ENCODE assay signal across 8 cellular contexts in genomic region chr19:49064768-49065611, GRCh38. TPM values are rescaled to one million over a fixed set of nuclear protein-coding genes. Genes with fewer than 3 reads are reported as not detected.
A peak's percentile ranks its signal among the peaks of the same experiment; 100 is the strongest.
DNase-seq lines count a peak whose midpoint lies in the region; ATAC-seq and TF ChIP-seq lines count a peak whose summit lies in the region.

Gene NTF4 (minus strand): TSS chr19:49064818. CDS start chr19:49061997, 2,821 bp downstream.

- peaks cover 55% of the 10 kb centered on the region for H3K27me3 ChIP-seq in iPS-20b (ENCODE audit: insufficient read depth, low read length)
- peaks cover 7% of the 10 kb centered on the region for H3K27me3 ChIP-seq in CD4-positive, alpha-beta memory T cell (ENCODE audit: insufficient read depth, low read length)

- H3K36me3 ChIP-seq in iPS-20b (ENCODE audit: insufficient read depth, low read depth, low read length) = no peaks in the 10 kb centered on the region
- no peaks in the 10 kb centered on the region for H3K36me3 ChIP-seq in CD4-positive, alpha-beta memory T cell (ENCODE audit: insufficient read depth, low read length)

- H3K27ac ChIP-seq in iPS-20b (ENCODE audit: low read length) = no peak within 1 kb of the TSS
- no peak within 1 kb of the TSS for H3K27ac ChIP-seq in CD4-positive, alpha-beta memory T cell (ENCODE audit: low read depth, low read length)

- CTCF ChIA-PET in activated CD8-positive, alpha-beta T cell treated with anti-CD3 and anti-CD28 coated beads for 36 hours (lab: Charles Lee) = no interaction called here
- CTCF ChIA-PET in activated CD8-positive, alpha-beta T cell treated with anti-CD3 and anti-CD28 coated beads, Interleukin-2, amount 10 ng/mL, durations not matched to agents 7 days and 5 days (lab: Charles Lee) = interaction anchor here (1.0 kb wide), 1 partner anchor 33 kb away, joined by 4 read pairs; no protein-coding TSS in a partner anchor
- CTCF ChIA-PET in CD4-positive, alpha-beta memory T cell (lab: Charles Lee; ENCODE audit: partially characterized antibody) = interaction anchor here (1.4 kb wide), 1 partner anchor 41 kb away, joined by 3 read pairs; no protein-coding TSS in a partner anchor

- no peak within 1 kb of the TSS for H3K27ac Mint-ChIP-seq in activated CD8-positive, alpha-beta T cell treated with anti-CD3 and anti-CD28 coated beads for 36 hours
- no peak within 1 kb of the TSS for H3K27ac Mint-ChIP-seq in activated CD8-positive, alpha-beta T cell treated with anti-CD3 and anti-CD28 coated beads, Interleukin-2, amount 10 ng/mL, durations not matched to agents 7 days and 5 days
- peak within 1 kb of the TSS in 2 of 7 donors; percentile 6 to 31 for H3K27ac Mint-ChIP-seq in CD4-positive, alpha-beta memory T cell

- no peak within 1 kb of the TSS for H3K4me3 Mint-ChIP-seq in activated CD8-positive, alpha-beta T cell treated with anti-CD3 and anti-CD28 coated beads for 36 hours
- no peak within 1 kb of the TSS for H3K4me3 Mint-ChIP-seq in activated CD8-positive, alpha-beta T cell treated with anti-CD3 and anti-CD28 coated beads, Interleukin-2, amount 10 ng/mL, durations not matched to agents 7 days and 5 days
- peak within 1 kb of the TSS in 2 of 8 donors; percentile 43 to 52 for H3K4me3 Mint-ChIP-seq in CD4-positive, alpha-beta memory T cell

- TF ChIP-seq CTCF in activated CD8-positive, alpha-beta T cell treated with anti-CD3 and anti-CD28 coated beads for 36 hours (IDR thresholded peaks at IDR 0.05) = no peak
- TF ChIP-seq CTCF in WI38 (IDR thresholded peaks at IDR 0.05; ENCODE audit: low read depth, low read length) = no peak

- POLR2A ChIA-PET in activated CD8-positive, alpha-beta T cell treated with anti-CD3 and anti-CD28 coated beads for 36 hours (lab: Charles Lee) = no interaction called here
- POLR2A ChIA-PET in activated CD8-positive, alpha-beta T cell treated with anti-CD3 and anti-CD28 coated beads, Interleukin-2, amount 10 ng/mL, durations not matched to agents 7 days and 5 days (lab: Charles Lee) = no interaction called here
- POLR2A ChIA-PET in CD4-positive, alpha-beta memory T cell (lab: Charles Lee; ENCODE audit: partially characterized antibody) = no interaction called here

- peak within 1 kb of the TSS; percentile 45 for H3K9ac ChIP-seq in iPS-20b (ENCODE audit: low read depth, low read length)

- ATAC-seq in activated CD8-positive, alpha-beta T cell treated with anti-CD3 and anti-CD28 coated beads for 36 hours = peak; percentile 45
- ATAC-seq in activated CD8-positive, alpha-beta T cell treated with anti-CD3 and anti-CD28 coated beads, Interleukin-2, amount 10 ng/mL, durations not matched to agents 7 days and 5 days = no peak

- peaks cover 17% of the 10 kb centered on the region for H3K4me1 ChIP-seq in iPS-20b (ENCODE audit: insufficient read depth, low read length)
- no peaks in the 10 kb centered on the region for H3K4me1 ChIP-seq in CD4-positive, alpha-beta memory T cell (ENCODE audit: insufficient read depth, low read length)

- no peak for DNase-seq in activated CD8-positive, alpha-beta T cell treated with anti-CD3 and anti-CD28 coated beads for 36 hours
- DNase-seq in activated CD8-positive, alpha-beta T cell treated with anti-CD3 and anti-CD28 coated beads, Interleukin-2, amount 10 ng/mL, durations not matched to agents 7 days and 5 days = no peak
- no peak for DNase-seq in ureter (ENCODE audit: low spot score)
- DNase-seq in activated CD4-positive, alpha-beta T cell treated with anti-CD3 and anti-CD28 coated beads, Interleukin-2, amount 50 U/mL, for 4 hours = no peak
- no peak for DNase-seq in NK-92 (lab: John Stamatoyannopoulos, UW; ENCODE audit: unreplicated experiment)
- DNase-seq in CD4-positive, alpha-beta memory T cell = no peak

- H3K27me3 Mint-ChIP-seq in activated CD8-positive, alpha-beta T cell treated with anti-CD3 and anti-CD28 coated beads for 36 hours = peaks cover 51% of the 10 kb centered on the region
- H3K27me3 Mint-ChIP-seq in activated CD8-positive, alpha-beta T cell treated with anti-CD3 and anti-CD28 coated beads, Interleukin-2, amount 10 ng/mL, durations not matched to agents 7 days and 5 days (ENCODE audit: low read depth) = peaks cover 60% of the 10 kb centered on the region
- peaks cover 25 to 37% of the 10 kb centered on the region in 2 donors for H3K27me3 Mint-ChIP-seq in CD4-positive, alpha-beta memory T cell

- H3K9me3 Mint-ChIP-seq in activated CD8-positive, alpha-beta T cell treated with anti-CD3 and anti-CD28 coated beads for 36 hours = no peaks in the 10 kb centered on the region
- H3K9me3 Mint-ChIP-seq in activated CD8-positive, alpha-beta T cell treated with anti-CD3 and anti-CD28 coated beads, Interleukin-2, amount 10 ng/mL, durations not matched to agents 7 days and 5 days (ENCODE audit: insufficient read depth) = no peaks in the 10 kb centered on the region
- peaks cover 0 to 6% (median 3%) of the 10 kb centered on the region in 8 donors for H3K9me3 Mint-ChIP-seq in CD4-positive, alpha-beta memory T cell

- H3K9me3 ChIP-seq in iPS-20b (ENCODE audit: insufficient read depth, low read depth, low read length) = no peaks in the 10 kb centered on the region
- H3K9me3 ChIP-seq in CD4-positive, alpha-beta memory T cell (ENCODE audit: control insufficient read depth in 1 of 2, low read length in 2 of 2) = no peaks in the 10 kb centered on the region

- H3K36me3 Mint-ChIP-seq in activated CD8-positive, alpha-beta T cell treated with anti-CD3 and anti-CD28 coated beads for 36 hours (ENCODE audit: low read depth) = no peaks in the 10 kb centered on the region
- H3K36me3 Mint-ChIP-seq in activated CD8-positive, alpha-beta T cell treated with anti-CD3 and anti-CD28 coated beads, Interleukin-2, amount 10 ng/mL, durations not matched to agents 7 days and 5 days (ENCODE audit: low read depth) = no peaks in the 10 kb centered on the region
- H3K36me3 Mint-ChIP-seq in CD4-positive, alpha-beta memory T cell = no peaks in the 10 kb centered on the region

- H3K4me3 ChIP-seq in WI38 (ENCODE audit: low read depth, low read length) (peak within 1 kb of the TSS; percentile 37), iPS-20b (ENCODE audit: low read length) (peak within 1 kb of the TSS; percentile 48; the same call in 1 of the 2 replicates)
- H3K4me3 ChIP-seq in CD4-positive, alpha-beta memory T cell (ENCODE audit: low read length in 2 of 2) = no peak within 1 kb of the TSS

- intact Hi-C loops in activated CD8-positive, alpha-beta T cell treated with anti-CD3 and anti-CD28 coated beads for 36 hours (cut with micrococcal nuclease) = no loop called here
- intact Hi-C loops in CD4-positive, alpha-beta memory T cell (cut with micrococcal nuclease) = no loop called here

- H3K4me1 Mint-ChIP-seq in activated CD8-positive, alpha-beta T cell treated with anti-CD3 and anti-CD28 coated beads for 36 hours (ENCODE audit: low read depth) = no peaks in the 10 kb centered on the region
- H3K4me1 Mint-ChIP-seq in activated CD8-positive, alpha-beta T cell treated with anti-CD3 and anti-CD28 coated beads, Interleukin-2, amount 10 ng/mL, durations not matched to agents 7 days and 5 days (ENCODE audit: low read depth) = no peaks in the 10 kb centered on the region
- H3K4me1 Mint-ChIP-seq in CD4-positive, alpha-beta memory T cell = peaks cover 0 to 5% (median 0%) of the 10 kb centered on the region in 4 donors

RNA-seq across cellular contexts. Expression of gene NTF4, which starts in this region (rescaled TPM):
- total RNA-seq in activated CD8-positive, alpha-beta T cell treated with anti-CD3 and anti-CD28 coated beads for 36 hours = not detected
- not detected for total RNA-seq in activated CD8-positive, alpha-beta T cell treated with anti-CD3 and anti-CD28 coated beads, Interleukin-2, amount 10 ng/mL, durations not matched to agents 7 days and 5 days
- total RNA-seq in ureter = 20.6 TPM
- not detected for total RNA-seq in CD4-positive, alpha-beta memory T cell
- not detected for polyA plus RNA-seq in CD4-positive, alpha-beta memory T cell

Comparison
In these comparisons a context has a peak if more than half of its experiments do, and no peak if none do; other contexts are left out.
1. RNA of gene NTF4 (total RNA-seq): 20.6 TPM in ureter (single experiment); not detected in activated CD8-positive, alpha-beta T cell treated with anti-CD3 and anti-CD28 coated beads for 36 hours, not detected in activated CD8-positive, alpha-beta T cell treated with anti-CD3 and anti-CD28 coated beads, Interleukin-2, amount 10 ng/mL, durations not matched to agents 7 days and 5 days and not detected in CD4-positive, alpha-beta memory T cell; every median in the first group is over 10 times any median in the second.
2. Peak in ATAC-seq in activated CD8-positive, alpha-beta T cell treated with anti-CD3 and anti-CD28 coated beads for 36 hours; RNA of the gene not detected or under 1 TPM.
3. H3K4me3 ChIP-seq: peak in WI38 (single experiment) and iPS-20b (single experiment); none in CD4-positive, alpha-beta memory T cell (0 of 2).